Comparison of ENCODE assay signal across 9 cellular contexts in the genomic region with DNA sequence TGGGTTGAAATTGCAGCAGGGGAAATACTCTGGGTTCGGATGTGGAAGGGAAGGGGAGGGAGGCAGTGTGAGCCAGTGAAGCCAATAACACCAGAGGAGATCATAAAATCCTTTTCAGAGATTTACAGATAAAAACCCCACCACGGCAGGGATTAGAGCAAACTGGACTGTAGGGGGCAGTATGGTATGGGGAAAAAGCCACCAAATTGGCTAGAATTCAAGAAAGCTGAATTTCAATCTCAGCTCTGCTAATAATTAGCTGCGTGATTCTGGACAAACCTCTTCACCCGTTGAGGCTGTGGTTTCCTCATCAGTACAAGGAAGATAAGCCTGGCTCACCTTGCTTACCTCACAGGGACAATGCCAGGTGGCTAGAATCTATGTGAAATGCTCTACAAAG.
DNase-seq lines count a peak whose midpoint lies in the region; ATAC-seq and TF ChIP-seq lines count a peak whose summit lies in the region.
"Had no signal": no experiment of that assay in that cellular context is flagged by ENCODE, and none has a peak within 500 bp of the region (broad histone marks: within the 10 kb centered on the region; RNA-seq: fewer than 3 reads in every experiment).

No MANE protein-coding gene starts in this region.

- intact Hi-C loops in OCI-LY7 (cut with micrococcal nuclease; ENCODE audit: unreplicated experiment), result no loop called here

- no peak for ATAC-seq in HG03039 (IDR thresholded peaks at IDR 0.05; ENCODE audit: unreplicated experiment)
- no peak for ATAC-seq in HG02610 (IDR thresholded peaks at IDR 0.05; ENCODE audit: unreplicated experiment)

- no peaks in the 10 kb centered on the region for H3F3A ChIP-seq in smooth muscle cell (ENCODE audit: low read depth)

- TF ChIP-seq CTCF in OCI-LY7 (conservative IDR thresholded peaks at IDR 0.05; ENCODE audit: low read length), result peak; percentile 75
- peak; percentile 42 to 58 for TF ChIP-seq CTCF in fibroblast of lung (conservative IDR thresholded peaks at IDR 0.05 in 1 of 2, IDR thresholded peaks at IDR 0.05 in 1 of 2; ENCODE audit: low read depth in 1 of 2, low read length in 2 of 2)
- TF ChIP-seq CTCF in smooth muscle cell (IDR thresholded peaks at IDR 0.05; ENCODE audit: borderline replicate concordance, insufficient read depth, poor library complexity, severe bottlenecking), result peak; percentile 59

- DNase-seq in NOMO-1 (lab: John Stamatoyannopoulos, UW; ENCODE audit: unreplicated experiment in 2 of 2) (peak; percentile 3 to 10), NOMO-1 treated with dmso at 0.1 percent for 144 hours (lab: John Stamatoyannopoulos, UW; ENCODE audit: unreplicated experiment) (no peak), HEK293T (ENCODE audit: extremely low spot score) (peak; percentile 68), OCI-LY7 (ENCODE audit: low spot score) (peak; percentile 7), fibroblast of lung (ENCODE audit: low read depth in 2 of 2) (peak; percentile 15 to 59), smooth muscle cell (lab: John Stamatoyannopoulos, UW; ENCODE audit: unreplicated experiment) (peak; percentile 2)

- H3K36me3 ChIP-seq in OCI-LY7 (ENCODE audit: insufficient read depth, low read length) (no peaks in the 10 kb centered on the region), fibroblast of lung (ENCODE audit: control insufficient read depth, insufficient read depth, low read length) (no peaks in the 10 kb centered on the region), smooth muscle cell (ENCODE audit: low read depth) (no peaks in the 10 kb centered on the region)

- H3K9me3 ChIP-seq in OCI-LY7 (ENCODE audit: low read length) (no peaks in the 10 kb centered on the region), fibroblast of lung (ENCODE audit: control insufficient read depth, insufficient read depth, low read depth, low read length) (no peaks in the 10 kb centered on the region), smooth muscle cell (replicated peaks; ENCODE audit: low read depth) (no peaks in the 10 kb centered on the region)

- H3K27ac ChIP-seq in OCI-LY7 (ENCODE audit: low read depth, low read length, poor library complexity, severe bottlenecking) (no peak overlapping the region), fibroblast of lung (ENCODE audit: insufficient read depth, low read length) (no peak overlapping the region), smooth muscle cell (ENCODE audit: low read depth) (no peak overlapping the region)
- H3K27ac ChIP-seq: skin epidermis had no signal

- BruUV-seq in OCI-LY7 (replicated peaks; lab: Mats Ljungman, UMichigan), result no TSS peak

- H3K4me2 ChIP-seq in OCI-LY7 (ENCODE audit: low read length) (no peak overlapping the region), fibroblast of lung (ENCODE audit: extremely low read depth, insufficient read depth, low read length) (no peak overlapping the region), smooth muscle cell (peak overlapping the region; percentile 36)

- 18% methylated on average over 4 of the region's 4 CpGs for WGBS in smooth muscle cell (ENCODE audit: low lambda C conversion rate)

- H3K9ac ChIP-seq in fibroblast of lung (ENCODE audit: insufficient read depth, low read length), result no peak overlapping the region
- no peak overlapping the region for H3K9ac ChIP-seq in smooth muscle cell (ENCODE audit: low read depth)

- H3K4me3 ChIP-seq in OCI-LY7 (ENCODE audit: low read depth, low read length, poor library complexity, severe bottlenecking), result no peak overlapping the region
- no peak overlapping the region for H3K4me3 ChIP-seq in fibroblast of lung (replicated peaks in 1 of 4; ENCODE audit: control extremely low read depth in 1 of 4, insufficient read depth in 1 of 4, low read depth in 3 of 4, low read length in 4 of 4)
- H3K4me3 ChIP-seq in smooth muscle cell, result no peak overlapping the region
- H3K4me3 ChIP-seq: skin epidermis had no signal

- CTCF ChIA-PET in HEK293T (lab: Yijun Ruan, JAX), result interaction anchor here (0.7 to 1.1 kb wide), 7 partner anchors 8 to 106 kb away, joined by 3 to 6 read pairs (median 4); no protein-coding TSS in a partner anchor
- CTCF ChIA-PET in OCI-LY7 (lab: Charles Lee; ENCODE audit: unreplicated experiment), result no interaction called here

- no peaks in the 10 kb centered on the region for H3K9me2 ChIP-seq in OCI-LY7 (ENCODE audit: insufficient read depth, low read length)

- POLR2A ChIA-PET in HEK293T (lab: Yijun Ruan, JAX), result no interaction called here
- POLR2A ChIA-PET in OCI-LY7 (lab: Charles Lee), result interaction anchor here (0.7 kb wide), 1 partner anchor 71 kb away, joined by 6 read pairs; no protein-coding TSS in a partner anchor

- H3K4me1 ChIP-seq in OCI-LY7 (ENCODE audit: insufficient read depth, low read length, poor library complexity, severe bottlenecking), result no peaks in the 10 kb centered on the region
- no peaks in the 10 kb centered on the region for H3K4me1 ChIP-seq in fibroblast of lung (ENCODE audit: control insufficient read depth, extremely low read depth, insufficient read depth, low read length)
- H3K4me1 ChIP-seq in smooth muscle cell (ENCODE audit: low read depth), result peaks cover 3% of the 10 kb centered on the region

- H4K20me1 ChIP-seq in OCI-LY7 (ENCODE audit: insufficient read depth, low read length) (no peaks in the 10 kb centered on the region), fibroblast of lung (ENCODE audit: control insufficient read depth, extremely low read depth, insufficient read depth, low read length) (no peaks in the 10 kb centered on the region), smooth muscle cell (ENCODE audit: low read depth) (no peaks in the 10 kb centered on the region)

- H3K79me2 ChIP-seq in OCI-LY7 (ENCODE audit: insufficient read depth, low read depth, low read length) (no peaks in the 10 kb centered on the region), fibroblast of lung (ENCODE audit: control insufficient read depth, insufficient read depth, low read length) (no peaks in the 10 kb centered on the region), smooth muscle cell (ENCODE audit: low read depth) (no peaks in the 10 kb centered on the region)

- H2AFZ ChIP-seq in OCI-LY7 (ENCODE audit: low read length), result no peak overlapping the region
- no peak overlapping the region for H2AFZ ChIP-seq in fibroblast of lung (ENCODE audit: low read length)
- H2AFZ ChIP-seq in smooth muscle cell (ENCODE audit: low read depth), result no peak overlapping the region

- no peaks in the 10 kb centered on the region for H3K27me3 ChIP-seq in fibroblast of lung (ENCODE audit: control insufficient read depth, insufficient read depth, low read length)
- no peaks in the 10 kb centered on the region for H3K27me3 ChIP-seq in smooth muscle cell (ENCODE audit: low read depth)

TF ChIP-seq in HEK293T, 16 proteins besides CTCF, POLR2A, EP300 and RAD21:
- TF ChIP-seq L3MBTL2 (conservative IDR thresholded peaks at IDR 0.05) (no peak), BHLHE40 (IDR thresholded peaks at IDR 0.05; ENCODE audit: borderline replicate concordance) (no peak), SP1 (IDR thresholded peaks at IDR 0.05) (no peak), NFRKB (IDR thresholded peaks at IDR 0.05) (no peak), CTBP1 (IDR thresholded peaks at IDR 0.05; ENCODE audit: borderline replicate concordance) (no peak), LEF1 (IDR thresholded peaks at IDR 0.05; ENCODE audit: borderline replicate concordance) (no peak), ZNF384 (IDR thresholded peaks at IDR 0.05) (no peak), FOXK2 (IDR thresholded peaks at IDR 0.05) (no peak), ARNT (IDR thresholded peaks at IDR 0.05) (no peak), TARDBP (IDR thresholded peaks at IDR 0.05) (no peak), FOXA1 (IDR thresholded peaks at IDR 0.05) (no peak)
- TF ChIP-seq, protein P1, sequence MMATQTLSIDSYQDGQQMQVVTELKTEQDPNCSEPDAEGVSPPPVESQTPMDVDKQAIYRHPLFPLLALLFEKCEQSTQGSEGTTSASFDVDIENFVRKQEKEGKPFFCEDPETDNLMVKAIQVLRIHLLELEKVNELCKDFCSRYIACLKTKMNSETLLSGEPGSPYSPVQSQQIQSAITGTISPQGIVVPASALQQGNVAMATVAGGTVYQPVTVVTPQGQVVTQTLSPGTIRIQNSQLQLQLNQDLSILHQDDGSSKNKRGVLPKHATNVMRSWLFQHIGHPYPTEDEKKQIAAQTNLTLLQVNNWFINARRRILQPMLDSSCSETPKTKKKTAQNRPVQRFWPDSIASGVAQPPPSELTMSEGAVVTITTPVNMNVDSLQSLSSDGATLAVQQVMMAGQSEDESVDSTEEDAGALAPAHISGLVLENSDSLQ (IDR thresholded peaks at IDR 0.05), result no peak
